ENCODE assay signal across 20 cellular contexts in the genomic region with DNA sequence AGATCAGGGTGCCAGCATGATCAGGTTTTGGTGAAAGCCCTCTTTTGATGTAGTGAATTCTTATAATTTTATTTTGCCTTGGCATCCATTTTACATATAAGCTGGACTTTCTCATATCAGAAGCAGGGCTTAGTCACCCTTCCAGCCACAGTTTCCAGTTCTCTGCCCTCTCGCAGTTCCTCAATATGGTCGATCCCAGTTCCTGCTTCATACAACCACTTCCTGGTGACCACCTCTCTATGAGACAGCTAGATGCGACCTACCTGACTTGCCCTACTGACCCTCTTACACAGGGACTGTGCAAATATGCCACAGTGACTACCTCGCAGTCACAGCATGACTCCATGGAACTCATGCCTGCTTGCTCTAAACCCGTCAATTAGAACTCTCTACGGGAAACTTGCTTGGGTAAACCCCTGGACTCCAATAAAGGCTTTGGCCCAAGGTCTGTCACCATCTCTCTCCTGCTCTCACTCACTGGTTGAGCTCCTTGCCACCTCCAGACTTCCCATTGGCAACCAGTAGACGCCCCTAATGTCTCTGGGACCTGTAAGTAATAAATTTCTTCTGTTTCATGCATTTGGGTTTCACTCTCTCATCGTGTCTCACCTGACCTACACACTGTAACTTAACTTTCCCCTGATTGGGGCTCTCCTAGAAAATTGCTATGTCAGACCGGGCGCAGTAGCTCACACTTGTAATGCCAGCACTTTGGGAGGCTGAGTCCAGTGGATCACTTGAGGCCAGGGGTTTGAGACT. TPM values are rescaled to one million over a fixed set of nuclear protein-coding genes. Genes with fewer than 3 reads are reported as not detected.
"Had no signal": no experiment of that assay in that cellular context is flagged by ENCODE, and none has a peak within 500 bp of the region (broad histone marks: within the 10 kb centered on the region; RNA-seq: fewer than 3 reads in every experiment).

No MANE protein-coding gene starts in this region.

- H3K27me3 ChIP-seq: right lobe of liver, testis had no signal

- H3K4me1 ChIP-seq: breast epithelium, psoas muscle, right lobe of liver, testis had no signal

- H3K27ac Mint-ChIP-seq: activated CD4-positive, alpha-beta memory T cell treated with anti-CD3 and anti-CD28 coated beads for 36 hours; activated naive CD8-positive, alpha-beta T cell treated with anti-CD3 and anti-CD28 coated beads for 36 hours; activated T-cell treated with anti-CD3 and anti-CD28 coated beads, Interleukin-2, amount 50 U/mL, for 72 hours; T-helper 2 cell treated with Interferon-gamma antibody and Interleukin-4, amounts not matched to agents 5 μg/mL and 100 μg/mL, for 36 hours had no signal

- H3K9me3 Mint-ChIP-seq: activated naive CD8-positive, alpha-beta T cell treated with anti-CD3 and anti-CD28 coated beads for 36 hours; activated T-cell treated with anti-CD3 and anti-CD28 coated beads, Interleukin-2, amount 50 U/mL, for 72 hours; T-helper 2 cell treated with Interferon-gamma antibody and Interleukin-4, amounts not matched to agents 5 μg/mL and 100 μg/mL, for 36 hours had no signal

- H3K4me3 Mint-ChIP-seq: activated CD4-positive, alpha-beta memory T cell treated with anti-CD3 and anti-CD28 coated beads for 36 hours; activated naive CD8-positive, alpha-beta T cell treated with anti-CD3 and anti-CD28 coated beads for 36 hours; activated T-cell treated with anti-CD3 and anti-CD28 coated beads, Interleukin-2, amount 50 U/mL, for 72 hours; T-helper 2 cell treated with Interferon-gamma antibody and Interleukin-4, amounts not matched to agents 5 μg/mL and 100 μg/mL, for 36 hours had no signal

- H3K4me1 Mint-ChIP-seq: activated naive CD8-positive, alpha-beta T cell treated with anti-CD3 and anti-CD28 coated beads for 36 hours; naive B cell had no signal

- H3K9me3 ChIP-seq: breast epithelium, psoas muscle, right lobe of liver, testis had no signal

- ATAC-seq: activated T-cell treated with anti-CD3 and anti-CD28 coated beads, Interleukin-2, amount 50 U/mL, for 72 hours; psoas muscle; stimulated activated naive CD8-positive, alpha-beta T cell treated with anti-CD3 and anti-CD28 coated beads, Interleukin-15, Interleukin-2, amounts not matched to agents 100 U/mL and 50 U/mL, for 24 hours had no signal

- H3K4me3 ChIP-seq: breast epithelium, lung, psoas muscle, right lobe of liver, testis had no signal

- H3K27ac ChIP-seq: breast epithelium, psoas muscle, right lobe of liver, testis had no signal

- DNase-seq: activated CD4-positive, alpha-beta memory T cell treated with anti-CD3 and anti-CD28 coated beads for 36 hours; activated CD4-positive, alpha-beta T cell treated with anti-CD3 and anti-CD28 coated beads for 1 hour; activated gamma-delta T cell treated with Interleukin-2 at 50 U/mL for 16 hours; activated naive CD8-positive, alpha-beta T cell treated with anti-CD3 and anti-CD28 coated beads for 36 hours; activated T-cell treated with anti-CD3 and anti-CD28 coated beads, Interleukin-2, amount 50 U/mL, for 72 hours; anterior cingulate cortex; hippocampal formation; kidney glomerular epithelial cell; naive B cell; psoas muscle; right lobe of liver; stimulated activated CD4-positive, alpha-beta T cell treated with anti-CD3 and anti-CD28 coated beads, Interleukin-2, amount 100 ng/mL, for 24 hours; stimulated activated naive CD8-positive, alpha-beta T cell treated with anti-CD3 and anti-CD28 coated beads, Interleukin-15, Interleukin-2, amounts not matched to agents 100 U/mL and 50 U/mL, for 24 hours; testis had no signal

- H3K36me3 ChIP-seq: breast epithelium, right lobe of liver had no signal

RNA-seq across cellular contexts. Expression of a gene that starts 21.4 kb away (rescaled TPM):
- total RNA-seq: activated CD4-positive, alpha-beta memory T cell treated with anti-CD3 and anti-CD28 coated beads for 36 hours; activated naive CD8-positive, alpha-beta T cell treated with anti-CD3 and anti-CD28 coated beads for 36 hours; activated T-cell treated with anti-CD3 and anti-CD28 coated beads, Interleukin-2, amount 50 U/mL, for 72 hours; cerebellum; dermis microvascular lymphatic vessel endothelial cell; glomerular endothelial cell had no signal

RNA-seq across cellular contexts. Expression of a gene that starts 35.5 kb away (rescaled TPM):
- total RNA-seq: activated T-cell treated with anti-CD3 and anti-CD28 coated beads, Interleukin-2, amount 50 U/mL, for 72 hours had no signal
